8 cellular contexts compared by ENCODE assay signal in genomic region chr16:30657866-30658730, GRCh38. TPM values are rescaled to one million over a fixed set of nuclear protein-coding genes. Genes with fewer than 3 reads are reported as not detected.
A peak's percentile ranks its signal among the peaks of the same experiment; 100 is the strongest.
DNase-seq lines count a peak whose midpoint lies in the region; ATAC-seq and TF ChIP-seq lines count a peak whose summit lies in the region.

FBRS (plus strand) TSS chr16:30658431; CDS start chr16:30659519, 1,088 bp downstream.

- CTCF ChIA-PET in activated CD4-positive, alpha-beta memory T cell treated with anti-CD3 and anti-CD28 coated beads, Interleukin-2, amount 10 ng/mL, durations not matched to agents 7 days and 5 days (lab: Charles Lee) = interaction anchor here (0.7 to 3.9 kb wide), 17 partner anchors 8 to 288 kb away, joined by 3 to 67 read pairs (median 4); partner anchors contain the start of genes DCTPP1, PHKG2, PRR14 and TBC1D10B

- peak; percentile 100 for DNase-seq in CD4-positive, CD25-positive, alpha-beta regulatory T cell
- peak; percentile 98 for DNase-seq in NCI-H82 treated with DMSO at 0.1 percent for 48 hours (lab: John Stamatoyannopoulos, UW; ENCODE audit: unreplicated experiment)
- peak; percentile 100 for DNase-seq in activated CD4-positive, alpha-beta memory T cell treated with anti-CD3 and anti-CD28 coated beads, Interleukin-2, amount 10 ng/mL, durations not matched to agents 7 days and 5 days
- DNase-seq in lower leg skin (ENCODE audit: low spot score in 2 of 2) = peak; percentile 100
- DNase-seq in stimulated activated CD4-positive, alpha-beta T cell treated with anti-CD3 and anti-CD28 coated beads, TNF-alpha, amount 100 ng/mL, for 1 hour (ENCODE audit: low read depth in 3 of 3, low spot score in 1 of 3) = peak; percentile 99 to 100 (median 100)

- no peaks in the 10 kb centered on the region for H3K9me3 ChIP-seq in CD4-positive, CD25-positive, alpha-beta regulatory T cell (ENCODE audit: control insufficient read depth in 2 of 2, low read length in 2 of 2)
- no peaks in the 10 kb centered on the region for H3K9me3 ChIP-seq in duodenal mucosa (ENCODE audit: control insufficient read depth in 1 of 2, low read length in 2 of 2)

- TF ChIP-seq CTCF in lower leg skin (IDR thresholded peaks at IDR 0.05) = peak in 1 of 3 donors; percentile 100

- peak within 1 kb of the TSS; percentile 93 to 96 (median 95) for H3K4me3 Mint-ChIP-seq in CD4-positive, CD25-positive, alpha-beta regulatory T cell
- H3K4me3 Mint-ChIP-seq in activated CD4-positive, alpha-beta memory T cell treated with anti-CD3 and anti-CD28 coated beads, Interleukin-2, amount 10 ng/mL, durations not matched to agents 7 days and 5 days = peak within 1 kb of the TSS; percentile 86

- peaks cover 51% of the 10 kb centered on the region for H3K36me3 ChIP-seq in CD4-positive, CD25-positive, alpha-beta regulatory T cell (ENCODE audit: control insufficient read depth, insufficient read depth, low read length)
- peaks cover 32 to 59% of the 10 kb centered on the region in 2 donors for H3K36me3 ChIP-seq in duodenal mucosa (ENCODE audit: control insufficient read depth in 1 of 2, insufficient read depth in 2 of 2, low read length in 2 of 2)

- H3K36me3 Mint-ChIP-seq in CD4-positive, CD25-positive, alpha-beta regulatory T cell = peaks cover 26% of the 10 kb centered on the region
- H3K36me3 Mint-ChIP-seq in activated CD4-positive, alpha-beta memory T cell treated with anti-CD3 and anti-CD28 coated beads, Interleukin-2, amount 10 ng/mL, durations not matched to agents 7 days and 5 days (ENCODE audit: low read depth) = peaks cover 58% of the 10 kb centered on the region

- POLR2A ChIA-PET in activated CD4-positive, alpha-beta memory T cell treated with anti-CD3 and anti-CD28 coated beads, Interleukin-2, amount 10 ng/mL, durations not matched to agents 7 days and 5 days (lab: Charles Lee) = interaction anchor here (0.9 to 4.7 kb wide), 28 partner anchors 8 to 663 kb away, joined by 3 to 68 read pairs (median 4); partner anchors contain the start of genes DCTPP1, HIRIP3, PHKG2 and PPP4C

- peak within 1 kb of the TSS; percentile 100 for H3K27ac ChIP-seq in CD4-positive, CD25-positive, alpha-beta regulatory T cell (ENCODE audit: insufficient read depth, low read length, poor library complexity, severe bottlenecking)
- H3K27ac ChIP-seq in duodenal mucosa (ENCODE audit: low read depth, low read length) = peak within 1 kb of the TSS; percentile 100

- H3K27me3 Mint-ChIP-seq in CD4-positive, CD25-positive, alpha-beta regulatory T cell = no peaks in the 10 kb centered on the region
- no peaks in the 10 kb centered on the region for H3K27me3 Mint-ChIP-seq in activated CD4-positive, alpha-beta memory T cell treated with anti-CD3 and anti-CD28 coated beads, Interleukin-2, amount 10 ng/mL, durations not matched to agents 7 days and 5 days

- peak within 1 kb of the TSS; percentile 99 to 100 (median 100) for H3K27ac Mint-ChIP-seq in CD4-positive, CD25-positive, alpha-beta regulatory T cell
- H3K27ac Mint-ChIP-seq in activated CD4-positive, alpha-beta memory T cell treated with anti-CD3 and anti-CD28 coated beads, Interleukin-2, amount 10 ng/mL, durations not matched to agents 7 days and 5 days = peak within 1 kb of the TSS; percentile 98

- peak in 1 of 2 donors; percentile 77 for TF ChIP-seq POLR2A in lower leg skin (IDR thresholded peaks at IDR 0.05)

- intact Hi-C loops in lower leg skin (cut with DNase I; ENCODE audit: low total_unique reads) = no loop called here

- no peaks in the 10 kb centered on the region for H3K9me3 Mint-ChIP-seq in CD4-positive, CD25-positive, alpha-beta regulatory T cell
- H3K9me3 Mint-ChIP-seq in activated CD4-positive, alpha-beta memory T cell treated with anti-CD3 and anti-CD28 coated beads, Interleukin-2, amount 10 ng/mL, durations not matched to agents 7 days and 5 days = no peaks in the 10 kb centered on the region

- ATAC-seq in CD4-positive, CD25-positive, alpha-beta regulatory T cell (ENCODE audit: low read depth in 2 of 2) = peak; percentile 74 to 75
- ATAC-seq in GM19397 (IDR thresholded peaks at IDR 0.05; ENCODE audit: unreplicated experiment) = peak; percentile 64
- peak; percentile 48 for ATAC-seq in HG03575 (IDR thresholded peaks at IDR 0.05; ENCODE audit: extremely low read depth, insufficient number of reproducible peaks, low FRiP score, unreplicated experiment)

- H3K9ac ChIP-seq in duodenal mucosa (ENCODE audit: low read depth in 1 of 2, low read length in 2 of 2) = peak within 1 kb of the TSS; percentile 96 to 99

- 0 to 1% methylated on average over 37 to 76 of the region's 86 CpGs for WGBS in lower leg skin, 2 donors

- peak within 1 kb of the TSS; percentile 85 for H3K4me3 ChIP-seq in CD4-positive, CD25-positive, alpha-beta regulatory T cell (ENCODE audit: low read depth, low read length)
- H3K4me3 ChIP-seq in duodenal mucosa (ENCODE audit: low read depth in 1 of 2, low read length in 2 of 2) (peak within 1 kb of the TSS; percentile 86 to 96), lower leg skin (ENCODE audit: low read depth, poor library complexity, severe bottlenecking) (peak within 1 kb of the TSS; percentile 92)

- peaks cover 12 to 44% (median 27%) of the 10 kb centered on the region in 4 donors for H3K4me1 Mint-ChIP-seq in CD4-positive, CD25-positive, alpha-beta regulatory T cell
- H3K4me1 Mint-ChIP-seq in activated CD4-positive, alpha-beta memory T cell treated with anti-CD3 and anti-CD28 coated beads, Interleukin-2, amount 10 ng/mL, durations not matched to agents 7 days and 5 days = peaks cover 47% of the 10 kb centered on the region

- peaks cover 49% of the 10 kb centered on the region for H3K4me1 ChIP-seq in CD4-positive, CD25-positive, alpha-beta regulatory T cell (ENCODE audit: control insufficient read depth, insufficient read depth, low read length, poor library complexity, severe bottlenecking)
- peaks cover 33% of the 10 kb centered on the region in 2 donors for H3K4me1 ChIP-seq in duodenal mucosa (ENCODE audit: control insufficient read depth in 1 of 2, insufficient read depth in 2 of 2, low read length in 2 of 2)

- H3K27me3 ChIP-seq in CD4-positive, CD25-positive, alpha-beta regulatory T cell (ENCODE audit: control insufficient read depth, insufficient read depth, low read length) = no peaks in the 10 kb centered on the region
- no peaks in the 10 kb centered on the region for H3K27me3 ChIP-seq in duodenal mucosa (ENCODE audit: control insufficient read depth in 1 of 2, insufficient read depth in 2 of 2, low read length in 2 of 2)

RNA-seq across cellular contexts. Expression of gene FBRS, which starts in this region (rescaled TPM):
- 179 TPM for total RNA-seq in CD4-positive, CD25-positive, alpha-beta regulatory T cell
- 1 to 10 TPM; 2.3 to 4.2 (median 3.3) TPM for polyA plus RNA-seq in CD4-positive, CD25-positive, alpha-beta regulatory T cell
- 100 to 1,000 TPM; 106 to 107 TPM for total RNA-seq in activated CD4-positive, alpha-beta memory T cell treated with anti-CD3 and anti-CD28 coated beads, Interleukin-2, amount 10 ng/mL, durations not matched to agents 7 days and 5 days
- total RNA-seq in lower leg skin = 100 to 1,000 TPM in 1 of 4 donors, 10 to 100 TPM in 3; 51.0 to 103 (median 58.3) TPM

Comparison
In these comparisons a context has a peak if more than half of its experiments do, and no peak if none do; other contexts are left out.
1. Peak in every context shown above with its lines: DNase-seq, ATAC-seq, H3K4me3 ChIP-seq and H3K27ac ChIP-seq.